Comparison of ENCODE assay signal across 1 cellular context in the genomic region with DNA sequence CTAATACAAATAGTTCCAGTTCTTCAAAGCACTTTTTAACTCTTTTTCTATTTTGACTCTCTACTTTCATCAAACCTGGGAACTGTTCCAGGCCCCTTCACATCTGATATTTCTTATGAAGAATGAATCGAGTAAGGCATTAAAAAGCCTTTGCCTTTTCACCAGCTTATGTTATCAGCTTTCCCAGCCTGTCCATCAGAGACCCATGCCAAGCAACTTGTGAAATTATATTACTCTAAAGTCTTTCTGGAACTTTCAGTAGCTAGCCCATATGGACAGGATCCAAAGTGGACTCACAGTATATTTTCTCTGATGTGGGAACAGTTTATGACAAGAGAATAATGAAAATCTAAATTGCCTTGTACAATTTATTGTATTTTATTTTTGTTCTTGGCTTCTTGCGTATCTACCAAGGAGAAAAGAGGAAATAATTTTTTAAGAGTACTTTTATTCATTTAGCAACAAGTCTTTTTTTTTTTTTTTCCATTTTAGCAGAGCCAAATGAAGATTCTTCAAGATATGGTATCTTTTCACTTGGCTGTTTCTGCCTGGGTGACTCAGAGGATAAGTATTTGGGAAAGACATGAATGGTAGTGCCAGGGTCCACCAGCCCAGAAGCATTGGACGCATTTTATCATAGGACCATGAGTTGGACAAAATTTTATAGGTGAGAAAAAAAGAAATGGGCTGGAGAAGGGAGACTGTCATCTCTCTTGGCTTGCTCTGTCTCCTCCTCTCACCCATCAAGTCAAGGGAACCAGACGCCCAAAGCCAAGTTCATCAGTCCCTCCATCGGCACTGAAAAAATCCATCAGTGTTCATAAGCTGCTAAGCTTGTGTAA.
TF ChIP-seq lines count a peak whose summit lies in the region.

No MANE protein-coding gene starts in this region.

TF ChIP-seq in SK-N-SH treated with all-trans-retinoic acid at 6 μM for 48 hours, 23 proteins besides CTCF, POLR2A, EP300 and RAD21 (continued from another document):
- TF ChIP-seq ESRRG (CRISPR knock-in tag; IDR thresholded peaks at IDR 0.05) = no peak
- TF ChIP-seq TOX (CRISPR knock-in tag; IDR thresholded peaks at IDR 0.05; ENCODE audit: borderline replicate concordance) = no peak
